In genomic region chr7:155371884-155372781, GRCh38 we compare ENCODE assay signal across 10 cellular contexts.
A peak's percentile ranks its signal among the peaks of the same experiment; 100 is the strongest.
DNase-seq lines count a peak whose midpoint lies in the region; ATAC-seq and TF ChIP-seq lines count a peak whose summit lies in the region.
"Had no signal": no experiment of that assay in that cellular context is flagged by ENCODE, and none has a peak within 500 bp of the region (broad histone marks: within the 10 kb centered on the region; RNA-seq: fewer than 3 reads in every experiment).

No MANE protein-coding gene starts in this region.

- no TSS peak for BruUV-seq in IMR-90 (replicated peaks; lab: Mats Ljungman, UMichigan)

- H3K18ac ChIP-seq in IMR-90 (ENCODE audit: low read depth, low read length), result no peak overlapping the region

- H3K27ac ChIP-seq in IMR-90 (ENCODE audit: insufficient read depth, low read length), result no peak overlapping the region
- H3K27ac ChIP-seq in foreskin keratinocyte, result no peak overlapping the region
- H3K27ac ChIP-seq in sigmoid colon, result no peak overlapping the region

- no peak overlapping the region for H2AFZ ChIP-seq in IMR-90 (replicated peaks; ENCODE audit: low read length, poor library complexity)

- peaks cover 84% of the 10 kb centered on the region for H3K27me3 Mint-ChIP-seq in stimulated activated memory B cell treated with anti-CD40 and anti-IgM and Interleukin-4, amounts not matched to agents 10 μg/mL and 1 μg/mL and 100 μg/mL, for 72 hours

- H3K9me1 ChIP-seq in IMR-90 (ENCODE audit: insufficient read depth, low read length), result no peaks in the 10 kb centered on the region

- no peaks in the 10 kb centered on the region for H3K36me3 Mint-ChIP-seq in stimulated activated memory B cell treated with anti-CD40 and anti-IgM and Interleukin-4, amounts not matched to agents 10 μg/mL and 1 μg/mL and 100 μg/mL, for 72 hours

- WGBS in IMR-90 (ENCODE audit: extremely low coverage in 2 of 2, insufficient read length in 1 of 2), 2 experiments, result 2% methylated on average over 24 of the region's 82 CpGs; no CpG with 5 or more reads in 1 of the 2 experiments
- WGBS in sigmoid colon, 2 donors, result 3 to 4% methylated on average over 82 of the region's 82 CpGs

- H3K27me3 ChIP-seq in IMR-90 (ENCODE audit: control insufficient read depth, insufficient read depth, low read length) (peaks cover 65% of the 10 kb centered on the region), foreskin keratinocyte (peaks cover 82% of the 10 kb centered on the region), sigmoid colon (peaks cover 54 to 75% (median 75%) of the 10 kb centered on the region in 3 donors)

- POLR2A ChIA-PET in IMR-90 (lab: Charles Lee; ENCODE audit: unreplicated experiment), result no interaction called here

- peak; percentile 29; the same call in 1 of the 2 replicates for TF ChIP-seq CTCF in IMR-90 (conservative IDR thresholded peaks at IDR 0.05; ENCODE audit: low read depth, low read length)
- TF ChIP-seq CTCF in foreskin keratinocyte (conservative IDR thresholded peaks at IDR 0.05), result peak; percentile 65
- TF ChIP-seq CTCF in sigmoid colon (IDR thresholded peaks at IDR 0.05), result no peak

- H3K79me1 ChIP-seq in IMR-90 (ENCODE audit: low read depth in 1 of 2, low read length in 2 of 2), result no peaks in the 10 kb centered on the region

- CTCF ChIA-PET in IMR-90 (lab: Yijun Ruan, JAX), result interaction anchor here (0.6 to 1.6 kb wide), 2 partner anchors 27 to 94 kb away, joined by 3 read pairs; no protein-coding TSS in a partner anchor

- no peak overlapping the region for H3K56ac ChIP-seq in IMR-90 (ENCODE audit: extremely low read depth, insufficient read depth, low read length)

- H3K9ac ChIP-seq in IMR-90 (ENCODE audit: low read depth, low read length), result no peak overlapping the region

- no peak overlapping the region for H2BK15ac ChIP-seq in IMR-90 (ENCODE audit: low read depth, low read length)

- dilution Hi-C loops in IMR-90 (cut with HindIII; ENCODE audit: low sequenced_read_pairs, unreplicated experiment), result no loop called here

- no peak overlapping the region for H3K14ac ChIP-seq in IMR-90 (replicated peaks; ENCODE audit: low read depth, low read length)

- H3K23ac ChIP-seq in IMR-90 (ENCODE audit: low read depth, low read length), result no peak overlapping the region

- no peaks in the 10 kb centered on the region for H3K9me3 Mint-ChIP-seq in stimulated activated memory B cell treated with anti-CD40 and anti-IgM and Interleukin-4, amounts not matched to agents 10 μg/mL and 1 μg/mL and 100 μg/mL, for 72 hours

- H4K91ac ChIP-seq in IMR-90 (ENCODE audit: insufficient read depth, low read depth, low read length), result no peak overlapping the region

- intact Hi-C loops in IMR-90 (cut with micrococcal nuclease), result loop anchor here (10.0 kb wide), 2 partner anchors 83 to 367 kb away; partner anchors contain the start of genes EN2 and PAXIP1
- intact Hi-C loops in sigmoid colon (cut with DNase I), result loop anchor here (10.0 kb wide), 1 partner anchor 123 kb away; no protein-coding TSS in a partner anchor

- no peaks in the 10 kb centered on the region; the same call in 1 of the 2 replicates for H4K20me1 ChIP-seq in IMR-90 (ENCODE audit: insufficient read depth, low read length)

- no peak overlapping the region for H3K4me3 ChIP-seq in IMR-90 (ENCODE audit: insufficient read depth, low read depth, low read length)
- no peak overlapping the region for H3K4me3 ChIP-seq in sigmoid colon

- peaks cover 37% of the 10 kb centered on the region for H3K4me1 Mint-ChIP-seq in stimulated activated memory B cell treated with anti-CD40 and anti-IgM and Interleukin-4, amounts not matched to agents 10 μg/mL and 1 μg/mL and 100 μg/mL, for 72 hours

- in situ Hi-C loops in IMR-90 (cut with MboI; ENCODE audit: low sequenced_read_pairs), result no loop called here

- H3K4me3 Mint-ChIP-seq in stimulated activated memory B cell treated with anti-CD40 and anti-IgM and Interleukin-4, amounts not matched to agents 10 μg/mL and 1 μg/mL and 100 μg/mL, for 72 hours, result peak overlapping the region; percentile 84

- H3K27ac Mint-ChIP-seq in stimulated activated memory B cell treated with anti-CD40 and anti-IgM and Interleukin-4, amounts not matched to agents 10 μg/mL and 1 μg/mL and 100 μg/mL, for 72 hours, result no peak overlapping the region

- H4K8ac ChIP-seq in IMR-90 (ENCODE audit: low read depth in 2 of 2, low read length in 2 of 2), result no peak overlapping the region

- no peak overlapping the region for H4K5ac ChIP-seq in IMR-90 (ENCODE audit: low read depth, low read length)

- H3K9me3 ChIP-seq in IMR-90 (ENCODE audit: control insufficient read depth, insufficient read depth, low read length) (peaks cover 8% of the 10 kb centered on the region; the same call in 1 of the 2 replicates), sigmoid colon (no peaks in the 10 kb centered on the region)

- H3K36me3 ChIP-seq in IMR-90 (ENCODE audit: control insufficient read depth, insufficient read depth, low read length) (no peaks in the 10 kb centered on the region), sigmoid colon (no peaks in the 10 kb centered on the region)

- no peak overlapping the region for H2AK5ac ChIP-seq in IMR-90 (ENCODE audit: low read depth, low read length)

- TF ChIP-seq EP300 in sigmoid colon (IDR thresholded peaks at IDR 0.05), result no peak

- no peak overlapping the region; the same call in 1 of the 2 replicates for H3K4me2 ChIP-seq in IMR-90 (ENCODE audit: low read depth, low read length)

- ATAC-seq in IMR-90 (ENCODE audit: low read depth) (no peak; the same call in 1 of the 2 replicates), foreskin keratinocyte (peak; percentile 48)
- peak; percentile 53 for ATAC-seq in stimulated activated memory B cell treated with anti-CD40 and anti-IgM and Interleukin-4, amounts not matched to agents 10 μg/mL and 1 μg/mL and 100 μg/mL, for 72 hours

- peak; percentile 21 for DNase-seq in NCI-H748 (lab: John Stamatoyannopoulos, UW; ENCODE audit: unreplicated experiment)
- DNase-seq in NCI-H748 treated with DMSO at 0.1 percent for 48 hours (lab: John Stamatoyannopoulos, UW), result no peak
- no peak for DNase-seq in IMR-90
- DNase-seq in foreskin keratinocyte, result no peak
- no peak for DNase-seq in mucosa of gallbladder (ENCODE audit: low spot score)
- no peak for DNase-seq in NCI-H1417 (lab: John Stamatoyannopoulos, UW)
- DNase-seq in sigmoid colon, result no peak
- DNase-seq: 8988T, hippocampal formation had no signal

- no peak overlapping the region for H3K4ac ChIP-seq in IMR-90 (ENCODE audit: low read depth, low read length)

- no peak for TF ChIP-seq RAD21 in IMR-90 (IDR thresholded peaks at IDR 0.05; ENCODE audit: low read length)

- no peak overlapping the region for H2BK5ac ChIP-seq in IMR-90 (ENCODE audit: low read depth, low read length, poor library complexity, severe bottlenecking)

- H3K4me1 ChIP-seq in IMR-90 (ENCODE audit: control insufficient read depth, insufficient read depth, low read length) (peaks cover 2% of the 10 kb centered on the region; the same call in 1 of the 2 replicates), foreskin keratinocyte (no peaks in the 10 kb centered on the region), sigmoid colon (peaks cover 0 to 40% (median 31%) of the 10 kb centered on the region in 4 donors)

- no peak overlapping the region for H2BK120ac ChIP-seq in IMR-90 (ENCODE audit: low read depth, low read length)

- no peak overlapping the region for H2BK20ac ChIP-seq in IMR-90 (ENCODE audit: low read depth, low read length)

- TF ChIP-seq POLR2A in IMR-90 (IDR thresholded peaks at IDR 0.05; ENCODE audit: low read depth, low read length) (no peak), sigmoid colon (IDR thresholded peaks at IDR 0.05) (no peak)

- no peak overlapping the region for H2AK9ac ChIP-seq in IMR-90 (replicated peaks; ENCODE audit: low read depth, low read length, poor library complexity)

TF ChIP-seq in IMR-90, 13 proteins besides CTCF, POLR2A, EP300 and RAD21:
- TF ChIP-seq ELK1 (IDR thresholded peaks at IDR 0.05; ENCODE audit: borderline replicate concordance, low read depth, low read length), result no peak
- no peak for TF ChIP-seq CHD1 (IDR thresholded peaks at IDR 0.05; ENCODE audit: low read depth, low read length)
- no peak for TF ChIP-seq RFX5 (IDR thresholded peaks at IDR 0.05; ENCODE audit: low read depth, low read length)
- TF ChIP-seq CEBPB (IDR thresholded peaks at IDR 0.05; ENCODE audit: low read depth, low read length), result no peak
- TF ChIP-seq RCOR1 (IDR thresholded peaks at IDR 0.05; ENCODE audit: insufficient replicate concordance, low read length), result no peak
- no peak for TF ChIP-seq SMC3 (IDR thresholded peaks at IDR 0.05; ENCODE audit: low read depth, low read length)
- TF ChIP-seq NFE2L2 (IDR thresholded peaks at IDR 0.05; ENCODE audit: low read depth, low read length), result no peak
- TF ChIP-seq MAZ (IDR thresholded peaks at IDR 0.05; ENCODE audit: borderline replicate concordance, low read depth, low read length), result no peak
- no peak for TF ChIP-seq MAFK (IDR thresholded peaks at IDR 0.05; ENCODE audit: low read depth, low read length)
- no peak for TF ChIP-seq MXI1 (IDR thresholded peaks at IDR 0.05; ENCODE audit: borderline replicate concordance, low read depth, low read length)
- no peak for TF ChIP-seq FOS (IDR thresholded peaks at IDR 0.05; ENCODE audit: low read depth, low read length)
- no peak for TF ChIP-seq USF2 (IDR thresholded peaks at IDR 0.05; ENCODE audit: low read depth, low read length)
- TF ChIP-seq BHLHE40 (IDR thresholded peaks at IDR 0.05; ENCODE audit: low read depth, low read length), result no peak

Comparison
In these comparisons a context has a peak if more than half of its experiments do, and no peak if none do; other contexts are left out.
1. CTCF ChIP-seq: peak in IMR-90 (single experiment) and foreskin keratinocyte (single experiment); none in sigmoid colon (0 of 4).